ENCODE assay signal across 2 cellular contexts in genomic region chr1:25871704-25872494, GRCh38.
A peak's percentile ranks its signal among the peaks of the same experiment; 100 is the strongest.
TF ChIP-seq lines count a peak whose summit lies in the region.

No MANE protein-coding gene starts in this region.

TF ChIP-seq in GM23338, 12 proteins besides CTCF, POLR2A, EP300 and RAD21:
- TF ChIP-seq CREB1 (CRISPR knock-in tag; IDR thresholded peaks at IDR 0.05; ENCODE audit: low read depth): no peak
- no peak for TF ChIP-seq STAT1 (IDR thresholded peaks at IDR 0.05; ENCODE audit: unreplicated experiment)
- TF ChIP-seq ETS1 (IDR thresholded peaks at IDR 0.05): no peak
- TF ChIP-seq ZNF462 (CRISPR knock-in tag; IDR thresholded peaks at IDR 0.05): no peak
- no peak for TF ChIP-seq EZH2phosphoT487 (IDR thresholded peaks at IDR 0.05; ENCODE audit: unreplicated experiment)
- no peak for TF ChIP-seq ZNF331 (CRISPR knock-in tag; IDR thresholded peaks at IDR 0.05; ENCODE audit: low read depth)
- no peak for TF ChIP-seq NANOG (IDR thresholded peaks at IDR 0.05; ENCODE audit: borderline replicate concordance)
- no peak for TF ChIP-seq POLR2AphosphoS5 (IDR thresholded peaks at IDR 0.05; ENCODE audit: low read depth)
- no peak for TF ChIP-seq REST (IDR thresholded peaks at IDR 0.05; ENCODE audit: unreplicated experiment)
- TF ChIP-seq ZNF114 (CRISPR knock-in tag; IDR thresholded peaks at IDR 0.05): no peak
- TF ChIP-seq JUNB (IDR thresholded peaks at IDR 0.05; ENCODE audit: unreplicated experiment): no peak

TF ChIP-seq in H1, 55 proteins besides CTCF, POLR2A, EP300 and RAD21:
- TF ChIP-seq KDM1A (IDR thresholded peaks at IDR 0.05; ENCODE audit: borderline replicate concordance, low read length) (peak; percentile 90), PHF8 (conservative IDR thresholded peaks at IDR 0.05; ENCODE audit: low read depth, low read length) (no peak)
